ENCODE assay signal across 1 cellular context in the genomic region with DNA sequence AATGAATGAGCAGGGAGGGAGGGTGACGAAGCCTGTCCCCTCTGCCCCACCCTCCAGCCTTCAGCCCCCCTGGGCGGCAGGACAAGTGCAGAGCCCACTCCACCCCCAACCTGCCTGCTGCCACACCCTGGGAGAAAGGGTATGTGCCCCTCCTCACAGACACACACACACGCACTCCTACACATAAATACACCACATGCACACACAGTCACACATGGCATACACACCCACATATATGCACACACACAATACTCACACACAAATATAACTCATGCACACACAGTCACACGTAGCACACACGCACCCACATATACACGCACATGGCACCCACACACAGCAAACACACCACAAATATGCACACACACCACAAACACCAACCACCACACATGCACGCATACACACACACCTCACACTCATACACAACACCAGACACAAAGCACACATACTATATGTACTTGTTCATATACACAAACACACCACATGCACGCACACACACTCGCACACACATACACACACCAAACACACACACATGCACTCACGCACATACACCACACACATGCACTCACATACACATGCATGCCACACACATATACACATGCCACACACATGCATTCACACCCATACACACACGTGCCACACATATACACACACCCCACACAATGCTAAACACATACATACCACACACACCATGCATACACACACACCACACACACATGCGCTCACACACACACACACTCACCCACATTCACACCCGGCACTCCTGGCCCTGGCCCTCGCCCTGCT.
TF ChIP-seq lines count a peak whose summit lies in the region.

No MANE protein-coding gene starts in this region.

TF ChIP-seq in IMR-90, 13 proteins besides CTCF, POLR2A, EP300 and RAD21:
- TF ChIP-seq MAZ (IDR thresholded peaks at IDR 0.05; ENCODE audit: borderline replicate concordance, low read depth, low read length) (no peak), BHLHE40 (IDR thresholded peaks at IDR 0.05; ENCODE audit: low read depth, low read length) (no peak), RFX5 (IDR thresholded peaks at IDR 0.05; ENCODE audit: low read depth, low read length) (no peak)
- TF ChIP-seq, protein P1, sequence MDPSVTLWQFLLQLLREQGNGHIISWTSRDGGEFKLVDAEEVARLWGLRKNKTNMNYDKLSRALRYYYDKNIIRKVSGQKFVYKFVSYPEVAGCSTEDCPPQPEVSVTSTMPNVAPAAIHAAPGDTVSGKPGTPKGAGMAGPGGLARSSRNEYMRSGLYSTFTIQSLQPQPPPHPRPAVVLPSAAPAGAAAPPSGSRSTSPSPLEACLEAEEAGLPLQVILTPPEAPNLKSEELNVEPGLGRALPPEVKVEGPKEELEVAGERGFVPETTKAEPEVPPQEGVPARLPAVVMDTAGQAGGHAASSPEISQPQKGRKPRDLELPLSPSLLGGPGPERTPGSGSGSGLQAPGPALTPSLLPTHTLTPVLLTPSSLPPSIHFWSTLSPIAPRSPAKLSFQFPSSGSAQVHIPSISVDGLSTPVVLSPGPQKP (IDR thresholded peaks at IDR 0.05; ENCODE audit: borderline replicate concordance, low read depth, low read length): no peak
